In genomic region chr1:181846001-181846645, GRCh38 we compare ENCODE assay signal across 34 cellular contexts.
"Had no signal": no experiment of that assay in that cellular context is flagged by ENCODE, and none has a peak within 500 bp of the region (broad histone marks: within the 10 kb centered on the region; RNA-seq: fewer than 3 reads in every experiment).

No MANE protein-coding gene starts in this region.

- DNase-seq: Karpas-422, Kasumi-1, MG63, MM.1S, MV-4-11, NCI-H1048, NCI-H1092, NCI-H1092 treated with DMSO at 0.1 percent for 48 hours, NCI-H1105, NCI-H1105 treated with DMSO at 0.1 percent for 48 hours, NCI-H1417, NCI-H1417 treated with DMSO at 0.1 percent for 48 hours, NCI-H1436, NCI-H1436 treated with DMSO at 0.1 percent for 48 hours, NCI-H146, NCI-H1694, NCI-H1694 treated with DMSO at 0.1 percent for 48 hours, NCI-H187, NCI-H187 treated with DMSO at 0.1 percent for 48 hours, NCI-H1930, NCI-H2029, NCI-H2029 treated with DMSO at 0.1 percent for 48 hours, NCI-H2081, NCI-H2081 treated with DMSO at 0.1 percent for 48 hours, NCI-H2107, NCI-H2171, NCI-H2171 treated with DMSO at 0.1 percent for 48 hours, NCI-H2227 treated with DMSO at 0.1 percent for 48 hours, NCI-H226, NCI-H345, NCI-H446, NCI-H446 treated with DMSO at 0.1 percent for 48 hours, NCI-H510A had no signal

- H3K9me3 ChIP-seq: MG63 had no signal

- H3K36me3 ChIP-seq: MG63 had no signal

- H3K4me3 ChIP-seq: MG63 had no signal

- H3K27ac ChIP-seq: KMS-11 had no signal
